In genomic region chr1:111441573-111442192, GRCh38 we compare ENCODE assay signal across 8 cellular contexts. TPM values are rescaled to one million over a fixed set of nuclear protein-coding genes. Genes with fewer than 3 reads are reported as not detected.
A peak's percentile ranks its signal among the peaks of the same experiment; 100 is the strongest.
DNase-seq lines count a peak whose midpoint lies in the region; ATAC-seq and TF ChIP-seq lines count a peak whose summit lies in the region.

No MANE protein-coding gene starts in this region.

- DNase-seq in ELF-1 (ENCODE audit: low read depth, low spot score) (peak; percentile 88), NAMALWA (ENCODE audit: low spot score) (peak; percentile 75), fibroblast of villous mesenchyme (ENCODE audit: low read depth) (peak; percentile 51), SW 1271 (lab: John Stamatoyannopoulos, UW) (no peak), HK-2 (ENCODE audit: unreplicated experiment) (no peak)
- DNase-seq in activated CD8-positive, alpha-beta memory T cell treated with anti-CD3 and anti-CD28 coated beads, Interleukin-2, amount 50 U/mL, for 4 hours, result peak; percentile 65
- DNase-seq in stimulated activated CD4-positive, alpha-beta T cell treated with anti-CD3 and anti-CD28 coated beads, Interleukin-2, amount 100 ng/mL, for 48 hours, result peak; percentile 52 to 55

- peak; percentile 67 for TF ChIP-seq CTCF in fibroblast of villous mesenchyme (IDR thresholded peaks at IDR 0.05; ENCODE audit: insufficient read depth, low read depth, low read length)

- no peak overlapping the region for H3K4me3 ChIP-seq in fibroblast of villous mesenchyme (ENCODE audit: low read depth, low read length)

- no peak for ATAC-seq in HG02678 (IDR thresholded peaks at IDR 0.05; ENCODE audit: unreplicated experiment)

RNA-seq across cellular contexts. Expression of gene WDR77, which starts 7.4 kb away (rescaled TPM):
- 40.9 and 59.2 TPM in 2 replicates for total RNA-seq in fibroblast of villous mesenchyme

RNA-seq across cellular contexts. Expression of gene ATP5PB, which starts 7.6 kb away (rescaled TPM):
- total RNA-seq in fibroblast of villous mesenchyme, result 261 and 286 TPM in 2 replicates

RNA-seq across cellular contexts. Expression of gene OVGP1, which starts 14.1 kb away (rescaled TPM):
- 0.64 and 0.86 TPM in 2 replicates for total RNA-seq in fibroblast of villous mesenchyme

RNA-seq across cellular contexts. Expression of gene C1orf162, which starts 32.1 kb away (rescaled TPM):
- under 0.01 TPM in 2 replicates for total RNA-seq in fibroblast of villous mesenchyme

Comparison
In these comparisons a context has a peak if more than half of its experiments do, and no peak if none do; other contexts are left out.
1. DNase-seq: peak in ELF-1 (single experiment), NAMALWA (single experiment), activated CD8-positive, alpha-beta memory T cell treated with anti-CD3 and anti-CD28 coated beads, Interleukin-2, amount 50 U/mL, for 4 hours (single experiment), fibroblast of villous mesenchyme (single experiment) and stimulated activated CD4-positive, alpha-beta T cell treated with anti-CD3 and anti-CD28 coated beads, Interleukin-2, amount 100 ng/mL, for 48 hours (2 of 2); none in SW 1271 (0 of 2) and HK-2 (single experiment).